In genomic region chr2:238251986-238252385, GRCh38 we compare ENCODE assay signal across 16 cellular contexts. TPM values are rescaled to one million over a fixed set of nuclear protein-coding genes. Genes with fewer than 3 reads are reported as not detected.
DNase-seq lines count a peak whose midpoint lies in the region; ATAC-seq and TF ChIP-seq lines count a peak whose summit lies in the region.
"Had no signal": no experiment of that assay in that cellular context is flagged by ENCODE, and none has a peak within 500 bp of the region (broad histone marks: within the 10 kb centered on the region; RNA-seq: fewer than 3 reads in every experiment).

No MANE protein-coding gene starts in this region.

- H3K27ac ChIP-seq in neuronal stem cell (replicated peaks; ENCODE audit: low read length) (no peak overlapping the region), coronary artery (no peak overlapping the region)
- H3K27ac ChIP-seq: BLaER1 had no signal

- H3K9ac ChIP-seq in neuronal stem cell (ENCODE audit: low read depth, low read length, poor library complexity), result peak overlapping the region; percentile 35
- H3K9ac ChIP-seq: BLaER1 had no signal

- H3K4ac ChIP-seq in neuronal stem cell (ENCODE audit: low read length), result no peak overlapping the region

- no peak overlapping the region for H3K4me3 Mint-ChIP-seq in chondrocyte (ENCODE audit: unreplicated experiment)
- H3K4me3 Mint-ChIP-seq: CD8-positive, alpha-beta T cell; IgD-negative memory B cell had no signal

- H3K4me3 ChIP-seq in neuronal stem cell (ENCODE audit: low read length in 2 of 2) (no peak overlapping the region), coronary artery (no peak overlapping the region)
- H3K4me3 ChIP-seq: BLaER1 had no signal

- H3K9me3 Mint-ChIP-seq in chondrocyte (ENCODE audit: low read depth), result no peaks in the 10 kb centered on the region
- H3K9me3 Mint-ChIP-seq: CD8-positive, alpha-beta T cell; IgD-negative memory B cell had no signal

- H3K79me1 ChIP-seq in neuronal stem cell (ENCODE audit: low read depth, low read length), result no peaks in the 10 kb centered on the region

- ATAC-seq in Right ventricle myocardium inferior (no peak), left cardiac atrium (no peak)
- ATAC-seq: CD8-positive, alpha-beta T cell had no signal

- no peak overlapping the region for H2BK120ac ChIP-seq in neuronal stem cell (ENCODE audit: low read depth, low read length)

- H3K36me3 ChIP-seq in neuronal stem cell (replicated peaks in 1 of 2; ENCODE audit: control insufficient read depth in 2 of 2, insufficient read depth in 2 of 2, low read length in 2 of 2), result peaks cover 9 to 78% of the 10 kb centered on the region in 2 donors

- no CpG with 5 or more reads among the region's 11 CpGs for WGBS in neuronal stem cell (ENCODE audit: extremely low coverage in 2 of 2, insufficient read length in 2 of 2, insufficient replicate concordance in 1 of 2), 2 donors

- peaks cover 7% of the 10 kb centered on the region for H3K36me3 Mint-ChIP-seq in chondrocyte (ENCODE audit: low read depth)

- H3K27me3 Mint-ChIP-seq in chondrocyte (ENCODE audit: low read depth), result no peaks in the 10 kb centered on the region
- H3K27me3 Mint-ChIP-seq: IgD-negative memory B cell had no signal

- no peaks in the 10 kb centered on the region for H3K4me1 Mint-ChIP-seq in chondrocyte (ENCODE audit: low read depth)

- H3K27me3 ChIP-seq in neuronal stem cell (ENCODE audit: control insufficient read depth in 3 of 3, insufficient read depth in 3 of 3, low read depth in 1 of 3, low read length in 3 of 3), result no peaks in the 10 kb centered on the region
- H3K27me3 ChIP-seq: BLaER1 had no signal

- no peak overlapping the region for H3K4me2 ChIP-seq in neuronal stem cell (ENCODE audit: insufficient read depth, low read length, poor library complexity, severe bottlenecking)
- H3K4me2 ChIP-seq: BLaER1 had no signal

- no peak overlapping the region for H3K18ac ChIP-seq in neuronal stem cell (ENCODE audit: low read length)

- H2AFZ ChIP-seq in neuronal stem cell (ENCODE audit: low read length), result no peak overlapping the region

- no peaks in the 10 kb centered on the region for H3K4me1 ChIP-seq in neuronal stem cell (ENCODE audit: control insufficient read depth in 2 of 2, insufficient read depth in 1 of 2, low read depth in 1 of 2, low read length in 2 of 2)

- no peak overlapping the region for H3K27ac Mint-ChIP-seq in chondrocyte (ENCODE audit: unreplicated experiment)
- H3K27ac Mint-ChIP-seq: CD8-positive, alpha-beta T cell had no signal

- no peak overlapping the region for H2BK15ac ChIP-seq in neuronal stem cell (ENCODE audit: low read length)

- no peak overlapping the region for H4K8ac ChIP-seq in neuronal stem cell (ENCODE audit: low read depth, low read length)

- no peak overlapping the region for H2BK5ac ChIP-seq in neuronal stem cell (ENCODE audit: low read length)

- no peak overlapping the region for H4K91ac ChIP-seq in neuronal stem cell (ENCODE audit: low read depth, low read length, poor library complexity)

- peak overlapping the region; percentile 32 for H2AK5ac ChIP-seq in neuronal stem cell (ENCODE audit: low read depth, low read length)

- H3K14ac ChIP-seq in neuronal stem cell (ENCODE audit: low read length), result no peak overlapping the region

- H3K9me3 ChIP-seq in neuronal stem cell (replicated peaks in 1 of 2; ENCODE audit: control insufficient read depth in 2 of 2, insufficient read depth in 1 of 2, low read depth in 1 of 2, low read length in 2 of 2), result no peaks in the 10 kb centered on the region
- H3K9me3 ChIP-seq: BLaER1 had no signal

- no peak overlapping the region for H2BK12ac ChIP-seq in neuronal stem cell (ENCODE audit: low read length)

- H3K23ac ChIP-seq in neuronal stem cell (ENCODE audit: low read depth, low read length, poor library complexity), result no peak overlapping the region

- DNase-seq in Right ventricle myocardium inferior (ENCODE audit: missing footprints) (peak; percentile 41), left cardiac atrium (no peak), chondrocyte (ENCODE audit: low spot score) (peak; percentile 65), neuronal stem cell (ENCODE audit: low spot score) (no peak), coronary artery (ENCODE audit: low spot score) (no peak), iPS-NIHi11 (ENCODE audit: low spot score) (no peak)
- DNase-seq in activated naive CD4-positive, alpha-beta T cell treated with anti-CD3 and anti-CD28 coated beads, Interleukin-2, amount 50 U/mL, for 16 hours, result no peak
- DNase-seq: 8988T; Calu3; CD8-positive, alpha-beta T cell; DMS79 treated with DMSO at 0.1 percent for 48 hours; GF-D8; GOT3; HCEC 1CT had no signal

- TF ChIP-seq CTCF in chondrocyte (IDR thresholded peaks at IDR 0.05) (no peak), coronary artery (IDR thresholded peaks at IDR 0.05) (no peak)

- intact Hi-C loops in Right ventricle myocardium inferior (cut with DNase I), result no loop called here
- intact Hi-C loops in left cardiac atrium (cut with DNase I), result no loop called here

RNA-seq across cellular contexts. Expression of gene HES6, which starts 12.1 kb away (rescaled TPM):
- total RNA-seq in Right ventricle myocardium inferior (4.3 TPM), left cardiac atrium (1 to 10 TPM; 3.8 to 4.3 TPM), chondrocyte (16.2 to 33.3 TPM (median 16.5 TPM) in 3 replicates)
- 19.8 TPM for polyA plus RNA-seq in neuronal stem cell (2013, experiment 1 of 2)
- 18.8 TPM for polyA plus RNA-seq in neuronal stem cell (2013, experiment 2 of 2)

RNA-seq across cellular contexts. Expression of gene PER2, which starts 36.4 kb away (rescaled TPM):
- total RNA-seq in Right ventricle myocardium inferior, result 4.7 TPM
- total RNA-seq in left cardiac atrium, result 1 to 10 TPM; 6.4 to 8.1 TPM
- 2.7 to 3.3 TPM (median 2.9 TPM) in 3 replicates for total RNA-seq in chondrocyte
- polyA plus RNA-seq in neuronal stem cell (2013, experiment 1 of 2), result 2.4 TPM
- 2.6 TPM for polyA plus RNA-seq in neuronal stem cell (2013, experiment 2 of 2)

RNA-seq across cellular contexts. Expression of gene ILKAP, which starts 48.5 kb away (rescaled TPM):
- total RNA-seq in Right ventricle myocardium inferior (26.2 TPM), left cardiac atrium (10 to 100 TPM; 23.4 to 27.9 TPM), chondrocyte (24.9 to 36.7 TPM (median 29.7 TPM) in 3 replicates)
- polyA plus RNA-seq in neuronal stem cell (2013, experiment 1 of 2), result 21.1 TPM
- 19.3 TPM for polyA plus RNA-seq in neuronal stem cell (2013, experiment 2 of 2)

Comparison
In these comparisons a context has a peak if more than half of its experiments do, and no peak if none do; other contexts are left out.
1. DNase-seq: peak in Right ventricle myocardium inferior (single experiment) and chondrocyte (single experiment); none in left cardiac atrium (single experiment), neuronal stem cell (single experiment), coronary artery (single experiment), activated naive CD4-positive, alpha-beta T cell treated with anti-CD3 and anti-CD28 coated beads, Interleukin-2, amount 50 U/mL, for 16 hours (single experiment) and iPS-NIHi11 (single experiment).